Comparison of ENCODE assay signal across 8 cellular contexts in genomic region chr1:20551945-20552727, GRCh38. TPM values are rescaled to one million over a fixed set of nuclear protein-coding genes. Genes with fewer than 3 reads are reported as not detected.
DNase-seq lines count a peak whose midpoint lies in the region; ATAC-seq, FAIRE-seq and TF ChIP-seq lines count a peak whose summit lies in the region.

A gene with protein sequence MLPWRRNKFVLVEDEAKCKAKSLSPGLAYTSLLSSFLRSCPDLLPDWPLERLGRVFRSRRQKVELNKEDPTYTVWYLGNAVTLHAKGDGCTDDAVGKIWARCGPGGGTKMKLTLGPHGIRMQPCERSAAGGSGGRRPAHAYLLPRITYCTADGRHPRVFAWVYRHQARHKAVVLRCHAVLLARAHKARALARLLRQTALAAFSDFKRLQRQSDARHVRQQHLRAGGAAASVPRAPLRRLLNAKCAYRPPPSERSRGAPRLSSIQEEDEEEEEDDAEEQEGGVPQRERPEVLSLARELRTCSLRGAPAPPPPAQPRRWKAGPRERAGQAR (plus strand): TSS chr1:20552573. CDS start chr1:20552974, 401 bp downstream.

- H3K4me1 Mint-ChIP-seq in CD8-positive, alpha-beta memory T cell: peaks cover 0 to 2% (median 0%) of the 10 kb centered on the region in 3 donors

- no peak within 1 kb of the TSS for H3K27ac Mint-ChIP-seq in CD8-positive, alpha-beta memory T cell

- H3K4me1 ChIP-seq in GM12878 (ENCODE audit: control insufficient read depth, insufficient read depth, low read length) (no peaks in the 10 kb centered on the region), stomach smooth muscle (ENCODE audit: control insufficient read depth, insufficient read depth, low read length) (peaks cover 14% of the 10 kb centered on the region)
- no peaks in the 10 kb centered on the region for H3K4me1 ChIP-seq in CD8-positive, alpha-beta memory T cell (ENCODE audit: insufficient read depth, low read length)

- no peak within 1 kb of the TSS for H2AFZ ChIP-seq in GM12878 (ENCODE audit: control insufficient read depth, low read depth, low read length)

- in situ Hi-C loops in GM12878 (cut with MboI): no loop called here

- POLR2A ChIA-PET in GM12878 (lab: Charles Lee): no interaction called here
- POLR2A ChIA-PET in CD8-positive, alpha-beta memory T cell (lab: Charles Lee): no interaction called here

- H3K27ac ChIP-seq in GM12878 (ENCODE audit: control insufficient read depth, insufficient read depth): no peak within 1 kb of the TSS
- peak within 1 kb of the TSS; percentile 18 for H3K27ac ChIP-seq in stomach smooth muscle (ENCODE audit: low read length)
- no peak within 1 kb of the TSS for H3K27ac ChIP-seq in CD8-positive, alpha-beta memory T cell (ENCODE audit: low read depth, low read length)

- no peak for ATAC-seq in GM12878
- ATAC-seq in GM19455 (IDR thresholded peaks at IDR 0.05; ENCODE audit: unreplicated experiment): no peak
- no peak for ATAC-seq in GM18873 (IDR thresholded peaks at IDR 0.05; ENCODE audit: low FRiP score, unreplicated experiment)

- 0% methylated on average over 35 of the region's 47 CpGs for WGBS in GM12878 (ENCODE audit: insufficient coverage, insufficient replicate concordance, low lambda C conversion rate, missing lambda C conversion rate)

- intact Hi-C loops in GM12878 (cut with micrococcal nuclease; ENCODE audit: unreplicated experiment): no loop called here

- no peak within 1 kb of the TSS for H3K4me2 ChIP-seq in GM12878 (ENCODE audit: control insufficient read depth, insufficient read depth)

- RAD21 ChIA-PET in GM12878 (lab: Charles Lee; ENCODE audit: unreplicated experiment): no interaction called here

- CTCF ChIA-PET in GM12878 (lab: Yijun Ruan, JAX): no interaction called here
- CTCF ChIA-PET in CD8-positive, alpha-beta memory T cell (lab: Charles Lee): no interaction called here

- H3K9me3 Mint-ChIP-seq in CD8-positive, alpha-beta memory T cell: no peaks in the 10 kb centered on the region

- no peak within 1 kb of the TSS for H3K4me3 Mint-ChIP-seq in CD8-positive, alpha-beta memory T cell

- TF ChIP-seq RAD21 in GM12878 (IDR thresholded peaks at IDR 0.05; ENCODE audit: insufficient read depth, low read depth, low read length): no peak

- H3K27me3 ChIP-seq in GM12878 (replicated peaks in 1 of 2; ENCODE audit: control insufficient read depth in 2 of 2, insufficient read depth in 2 of 2, low read length in 1 of 2) (peaks cover 5 to 10% of the 10 kb centered on the region in 2 experiments), stomach smooth muscle (ENCODE audit: control insufficient read depth in 1 of 2, insufficient read depth in 2 of 2, low read length in 2 of 2) (peaks cover 29 to 47% of the 10 kb centered on the region in 2 donors)
- peaks cover 12% of the 10 kb centered on the region for H3K27me3 ChIP-seq in CD8-positive, alpha-beta memory T cell (ENCODE audit: insufficient read depth, low read length, poor library complexity, severe bottlenecking)

- H3K9ac ChIP-seq in GM12878 (ENCODE audit: control insufficient read depth, insufficient read depth, low read length) (no peak within 1 kb of the TSS), stomach smooth muscle (ENCODE audit: low read length in 2 of 2) (no peak within 1 kb of the TSS)

- TF ChIP-seq EP300 in GM12878 (IDR thresholded peaks at IDR 0.05; ENCODE audit: borderline replicate concordance in 1 of 2, control insufficient read depth in 1 of 2, low read depth in 2 of 2, low read length in 2 of 2): no peak

- H3K9me3 ChIP-seq in GM12878 (replicated peaks; ENCODE audit: control insufficient read depth, insufficient read depth, low read length) (no peaks in the 10 kb centered on the region), stomach smooth muscle (ENCODE audit: control insufficient read depth in 2 of 2, low read length in 2 of 2) (no peaks in the 10 kb centered on the region)
- no peaks in the 10 kb centered on the region for H3K9me3 ChIP-seq in CD8-positive, alpha-beta memory T cell (ENCODE audit: low read length)

- H3K79me2 ChIP-seq in GM12878 (ENCODE audit: control insufficient read depth, insufficient read depth, low read length): no peaks in the 10 kb centered on the region

- peak; percentile 8 for DNase-seq in stimulated activated CD4-positive, alpha-beta T cell treated with anti-CD3 and anti-CD28 coated beads, Interleukin-1b, Interleukin-23, amount 100 ng/mL, for 48 hours
- no peak for DNase-seq in stimulated activated CD4-positive, alpha-beta T cell treated with anti-CD3 and anti-CD28 coated beads, Interleukin-4, amount 100 ng/mL, for 24 hours
- no peak for DNase-seq in GM12878 (ENCODE audit: low read depth, low spot score)
- peak; percentile 85 for DNase-seq in islet precursor cell
- DNase-seq in CD8-positive, alpha-beta memory T cell: no peak

- SMC1A ChIA-PET in GM12878 (lab: Charles Lee; ENCODE audit: uncharacterized antibody, unreplicated experiment): no interaction called here

- H3K36me3 ChIP-seq in GM12878 (ENCODE audit: control insufficient read depth in 2 of 2, insufficient read depth in 2 of 2, low read length in 1 of 2) (no peaks in the 10 kb centered on the region), stomach smooth muscle (ENCODE audit: control insufficient read depth in 2 of 2, insufficient read depth in 2 of 2, low read length in 2 of 2) (no peaks in the 10 kb centered on the region)
- H3K36me3 ChIP-seq in CD8-positive, alpha-beta memory T cell (ENCODE audit: insufficient read depth, low read length): no peaks in the 10 kb centered on the region

- H4K20me1 ChIP-seq in GM12878 (ENCODE audit: control insufficient read depth, insufficient read depth): no peaks in the 10 kb centered on the region

- FAIRE-seq in GM12878 (lab: Jason Lieb, UNC): no peak

- TF ChIP-seq CTCF in GM12878 (IDR thresholded peaks at IDR 0.05 in 2 of 3, conservative IDR thresholded peaks at IDR 0.05 in 1 of 3; ENCODE audit: control insufficient read depth in 2 of 3, extremely low read depth in 1 of 3, insufficient read depth in 1 of 3, low read depth in 3 of 3, low read length in 3 of 3): no peak

- H3K36me3 Mint-ChIP-seq in CD8-positive, alpha-beta memory T cell: no peaks in the 10 kb centered on the region

- H3K4me3 ChIP-seq in GM12878 (no peak within 1 kb of the TSS), stomach smooth muscle (ENCODE audit: low read length in 2 of 2) (peak within 1 kb of the TSS; percentile 19 to 66)
- no peak within 1 kb of the TSS for H3K4me3 ChIP-seq in CD8-positive, alpha-beta memory T cell (ENCODE audit: low read length)

- no peak for TF ChIP-seq POLR2A in GM12878 (IDR thresholded peaks at IDR 0.05; ENCODE audit: low read depth, low read length)

- H3K27me3 Mint-ChIP-seq in CD8-positive, alpha-beta memory T cell: peaks cover 33% of the 10 kb centered on the region in 2 donors

- BruUV-seq in GM12878 (replicated peaks; lab: Mats Ljungman, UMichigan): no TSS peak

TF ChIP-seq in GM12878, 131 proteins besides CTCF, POLR2A, EP300 and RAD21:
- TF ChIP-seq ZNF217 (IDR thresholded peaks at IDR 0.05) (no peak), HSF1 (IDR thresholded peaks at IDR 0.05; ENCODE audit: low read depth, low read length) (no peak), IKZF2 (IDR thresholded peaks at IDR 0.05) (no peak), SUZ12 (IDR thresholded peaks at IDR 0.05; ENCODE audit: unreplicated experiment) (peak; percentile 61), POLR2AphosphoS5 (IDR thresholded peaks at IDR 0.05; ENCODE audit: low read length) (no peak), RAD51 (IDR thresholded peaks at IDR 0.05) (no peak), BRCA1 (IDR thresholded peaks at IDR 0.05; ENCODE audit: low read depth, low read length) (no peak)

RNA-seq across cellular contexts. Expression of the gene that starts here (rescaled TPM):
- total RNA-seq in GM12878 (2013; cell fraction: nucleolus; rRNA removed): not detected in 2 replicates
- total RNA-seq in GM12878 (2014; rRNA removed): not detected in 2 replicates
- total RNA-seq in GM12878 (2014; rRNA removed; fragmentation: Illumina TruSeq; extraction: Trizol): not detected in 2 replicates
- total RNA-seq in GM12878 (2021): not detected in 2 replicates
- polyA plus RNA-seq in GM12878 (2011; ENCODE audit: low read depth): not detected
- polyA plus RNA-seq in GM12878 (2011; rRNA removed): not detected in 2 replicates
- not detected in 2 replicates for polyA plus RNA-seq in GM12878 (2011; cell fraction: cytosol; rRNA removed)
- not detected in 2 replicates for polyA plus RNA-seq in GM12878 (2011; cell fraction: nucleus; rRNA removed)
- polyA plus RNA-seq in GM12878 (2012): not detected in 2 replicates
- polyA plus RNA-seq in GM12878 (2014; fragmentation: Illumina TruSeq; extraction: Trizol): not detected in 2 replicates
- not detected for polyA plus RNA-seq in GM12878 (2014; fragmentation: Nextera tagmentation; extraction: Ambion mirVana)
- not detected in 2 replicates for polyA plus RNA-seq in GM12878 (2014; rRNA removed)
- polyA plus RNA-seq in GM12878 (2016; fragmentation: Nextera tagmentation; extraction: Ambion mirVana): not detected
- polyA minus RNA-seq in GM12878 (2011; rRNA and poly(A)+ RNA removed): not detected in 2 replicates
- polyA minus RNA-seq in GM12878 (2011; cell fraction: cytosol; rRNA and poly(A)+ RNA removed): not detected in 2 replicates
- polyA minus RNA-seq in GM12878 (2011; cell fraction: nucleus; rRNA and poly(A)+ RNA removed): not detected in 2 replicates
- total RNA-seq in CD8-positive, alpha-beta memory T cell: not detected
- polyA plus RNA-seq in CD8-positive, alpha-beta memory T cell: not detected

Comparison
In these comparisons a context has a peak if more than half of its experiments do, and no peak if none do; other contexts are left out.
1. DNase-seq: peak in stimulated activated CD4-positive, alpha-beta T cell treated with anti-CD3 and anti-CD28 coated beads, Interleukin-1b, Interleukin-23, amount 100 ng/mL, for 48 hours (single experiment) and islet precursor cell (single experiment); none in stimulated activated CD4-positive, alpha-beta T cell treated with anti-CD3 and anti-CD28 coated beads, Interleukin-4, amount 100 ng/mL, for 24 hours (single experiment), GM12878 (single experiment) and CD8-positive, alpha-beta memory T cell (0 of 5).
2. H3K4me3 ChIP-seq: peak in stomach smooth muscle (2 of 2); none in GM12878 (single experiment) and CD8-positive, alpha-beta memory T cell (single experiment).